17 cellular contexts compared by ENCODE assay signal in the genomic region with DNA sequence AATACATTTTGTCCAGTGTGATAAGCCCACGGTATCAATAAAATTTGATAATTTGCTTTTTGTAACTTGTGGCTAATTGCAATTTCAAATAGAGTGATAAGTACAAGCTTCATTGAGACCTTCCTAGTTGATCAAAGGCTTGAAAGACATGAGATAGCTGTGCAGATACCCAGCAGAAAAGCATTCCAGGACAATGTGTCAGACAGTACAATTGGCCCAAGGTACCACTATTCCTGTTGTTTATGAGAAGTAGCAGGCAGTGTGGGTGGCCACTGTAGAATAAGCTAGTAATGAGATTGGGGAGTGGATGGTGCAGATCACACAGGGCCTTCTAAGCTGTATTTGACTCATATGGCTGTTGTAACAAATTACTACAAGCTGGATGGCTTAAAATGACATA.
DNase-seq lines count a peak whose midpoint lies in the region; ATAC-seq and TF ChIP-seq lines count a peak whose summit lies in the region.
"Had no signal": no experiment of that assay in that cellular context is flagged by ENCODE, and none has a peak within 500 bp of the region (broad histone marks: within the 10 kb centered on the region; RNA-seq: fewer than 3 reads in every experiment).

No MANE protein-coding gene starts in this region.

- no peaks in the 10 kb centered on the region for H3K9me2 ChIP-seq in PC-3 (replicated peaks; ENCODE audit: low read length)

- H3K4me1 ChIP-seq in PC-3 (ENCODE audit: insufficient read depth, low read length) (no peaks in the 10 kb centered on the region), body of pancreas (no peaks in the 10 kb centered on the region)
- H3K4me1 ChIP-seq: A549; BLaER1 treated with 17β-estradiol and CSF1 and Interleukin-3, amounts not matched to agents 10 nM and 100 nM; Caco-2 had no signal

- no peaks in the 10 kb centered on the region for H4K20me1 ChIP-seq in PC-3 (ENCODE audit: low read length)
- H4K20me1 ChIP-seq: BLaER1 treated with 17β-estradiol and CSF1 and Interleukin-3, amounts not matched to agents 10 nM and 100 nM had no signal

- intact Hi-C loops in PC-3 (cut with micrococcal nuclease), result no loop called here
- intact Hi-C loops in body of pancreas (cut with DNase I), result no loop called here

- no peak overlapping the region for H2AFZ ChIP-seq in PC-3 (ENCODE audit: low read length)

- CTCF ChIA-PET in PC-3 (lab: Charles Lee), result interaction anchor here (0.5 kb wide), 1 partner anchor 131 kb away, joined by 3 read pairs; no protein-coding TSS in a partner anchor

- peaks cover 20% of the 10 kb centered on the region for H3K27me3 ChIP-seq in PC-3 (ENCODE audit: low read length)
- no peaks in the 10 kb centered on the region for H3K27me3 ChIP-seq in body of pancreas
- H3K27me3 ChIP-seq: BLaER1 treated with 17β-estradiol and CSF1 and Interleukin-3, amounts not matched to agents 10 nM and 100 nM had no signal

- no TSS peak for BruUV-seq in PC-3 (replicated peaks; lab: Mats Ljungman, UMichigan)

- H3K9me3 ChIP-seq in PC-3 (ENCODE audit: low read length) (no peaks in the 10 kb centered on the region), body of pancreas (no peaks in the 10 kb centered on the region)
- H3K9me3 ChIP-seq: A549; BLaER1 treated with 17β-estradiol and CSF1 and Interleukin-3, amounts not matched to agents 10 nM and 100 nM; Caco-2 had no signal

- H3K27ac ChIP-seq in PC-3 (ENCODE audit: low read length) (no peak overlapping the region), body of pancreas (no peak overlapping the region)
- H3K27ac ChIP-seq: 22Rv1; A549; BLaER1 treated with 17β-estradiol and CSF1 and Interleukin-3, amounts not matched to agents 10 nM and 100 nM; C4-2B had no signal

- no peak overlapping the region for H3K4me2 ChIP-seq in PC-3 (ENCODE audit: low read length)
- H3K4me2 ChIP-seq: A549; BLaER1 treated with 17β-estradiol and CSF1 and Interleukin-3, amounts not matched to agents 10 nM and 100 nM had no signal

- no peak overlapping the region for H3K9ac ChIP-seq in PC-3 (ENCODE audit: low read length)
- H3K9ac ChIP-seq: BLaER1 treated with 17β-estradiol and CSF1 and Interleukin-3, amounts not matched to agents 10 nM and 100 nM had no signal

- H3K36me3 ChIP-seq in PC-3 (ENCODE audit: low read depth, low read length) (no peaks in the 10 kb centered on the region), body of pancreas (replicated peaks in 1 of 2; ENCODE audit: insufficient read depth in 1 of 2, low read depth in 2 of 2) (no peaks in the 10 kb centered on the region)
- H3K36me3 ChIP-seq: BLaER1 treated with 17β-estradiol and CSF1 and Interleukin-3, amounts not matched to agents 10 nM and 100 nM had no signal

- H3F3A ChIP-seq in PC-3 (ENCODE audit: low read length, unreplicated experiment), result no peaks in the 10 kb centered on the region

- no peak for TF ChIP-seq POLR2A in body of pancreas (IDR thresholded peaks at IDR 0.05)

- no peaks in the 10 kb centered on the region for H3K79me2 ChIP-seq in PC-3 (ENCODE audit: low read length)

- TF ChIP-seq CTCF in PC-3 (conservative IDR thresholded peaks at IDR 0.05; ENCODE audit: low read depth, low read length) (no peak), body of pancreas (IDR thresholded peaks at IDR 0.05) (no peak)

- no peak for ATAC-seq in PC-3
- ATAC-seq in body of pancreas, result no peak
- ATAC-seq: A549; CD8-positive, alpha-beta T cell had no signal

- WGBS in body of pancreas, 2 donors, result 29 to 65% methylated on average over 1 of the region's 1 CpG

- POLR2A ChIA-PET in PC-3 (lab: Charles Lee; ENCODE audit: unreplicated experiment), result no interaction called here

- H3K4me3 ChIP-seq in PC-3 (ENCODE audit: low read length), result no peak overlapping the region
- H3K4me3 ChIP-seq in body of pancreas, result no peak overlapping the region
- H3K4me3 ChIP-seq: A549; BLaER1 treated with 17β-estradiol and CSF1 and Interleukin-3, amounts not matched to agents 10 nM and 100 nM had no signal

- DNase-seq in NCI-H82 (lab: John Stamatoyannopoulos, UW), result peak; percentile 12
- DNase-seq in NCI-H82 treated with DMSO at 0.1 percent for 48 hours (lab: John Stamatoyannopoulos, UW; ENCODE audit: unreplicated experiment), result no peak
- peak; percentile 5 for DNase-seq in PC-3
- DNase-seq in islet precursor cell, result peak; percentile 82
- DNase-seq in body of pancreas, result no peak
- no peak for DNase-seq in cerebellar nuclear complex (lab: John Stamatoyannopoulos, UW)
- DNase-seq: AML-193; Caco-2; Calu3; CD4-positive, alpha-beta T cell; CD8-positive, alpha-beta T cell; DMS79 treated with DMSO at 0.1 percent for 48 hours; GF-D8 had no signal

Comparison
In these comparisons a context has a peak if more than half of its experiments do, and no peak if none do; other contexts are left out.
1. DNase-seq: peak in NCI-H82 (single experiment), PC-3 (single experiment) and islet precursor cell (single experiment); none in NCI-H82 treated with DMSO at 0.1 percent for 48 hours (single experiment), body of pancreas (0 of 4) and cerebellar nuclear complex (0 of 2).